In the genomic region with DNA sequence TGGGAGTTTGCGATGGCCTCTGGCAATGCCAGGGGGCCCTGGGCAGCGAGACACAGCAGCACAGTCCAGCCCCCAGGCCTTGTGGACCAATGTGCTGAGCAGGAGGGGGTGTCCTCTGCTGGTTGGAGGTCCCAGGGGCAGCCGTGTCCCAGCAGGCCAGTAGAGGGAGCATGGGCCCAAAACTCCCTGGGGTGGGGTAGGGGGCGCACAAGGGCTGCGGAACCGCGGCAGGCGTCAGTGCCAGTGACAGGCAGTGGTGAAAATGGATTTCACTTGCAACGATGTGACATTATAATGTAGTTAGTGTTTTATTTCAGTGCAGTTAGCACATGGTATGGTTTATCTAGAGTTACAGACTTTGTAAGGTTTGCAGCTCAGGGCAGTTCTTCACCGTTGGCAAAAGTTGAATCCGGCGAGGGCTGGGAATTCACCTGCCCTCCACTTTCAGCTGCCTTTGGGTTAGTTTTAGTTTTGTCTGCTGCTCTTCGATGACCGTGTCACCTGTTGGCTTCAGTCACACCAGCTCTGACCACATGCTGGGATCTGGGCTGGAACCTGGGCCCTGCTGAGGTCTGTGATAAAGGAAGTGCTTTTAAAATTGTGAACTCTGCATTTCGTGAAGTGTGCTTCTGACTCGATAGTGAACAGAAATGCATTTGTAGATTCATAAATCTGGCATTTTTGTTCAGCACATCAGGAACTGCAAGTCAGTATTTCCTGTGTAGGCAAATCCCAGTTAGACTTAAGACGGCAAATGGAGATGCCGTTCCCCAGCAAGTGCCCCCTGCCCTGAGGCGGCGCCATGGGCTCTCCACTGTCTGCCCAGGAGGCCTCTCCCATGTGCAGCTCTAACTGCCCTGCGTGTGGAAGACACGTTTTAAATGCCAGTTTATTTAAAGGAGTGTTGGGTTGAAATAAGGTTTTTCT, we compare ENCODE assay signal across 1 cellular context.
A peak's percentile ranks its signal among the peaks of the same experiment; 100 is the strongest.
TF ChIP-seq lines count a peak whose summit lies in the region.

No MANE protein-coding gene starts in this region.

TF ChIP-seq in HepG2, 621 proteins besides CTCF, POLR2A, EP300 and RAD21 (continued from another document and continues in another):
- TF ChIP-seq, protein P1, sequence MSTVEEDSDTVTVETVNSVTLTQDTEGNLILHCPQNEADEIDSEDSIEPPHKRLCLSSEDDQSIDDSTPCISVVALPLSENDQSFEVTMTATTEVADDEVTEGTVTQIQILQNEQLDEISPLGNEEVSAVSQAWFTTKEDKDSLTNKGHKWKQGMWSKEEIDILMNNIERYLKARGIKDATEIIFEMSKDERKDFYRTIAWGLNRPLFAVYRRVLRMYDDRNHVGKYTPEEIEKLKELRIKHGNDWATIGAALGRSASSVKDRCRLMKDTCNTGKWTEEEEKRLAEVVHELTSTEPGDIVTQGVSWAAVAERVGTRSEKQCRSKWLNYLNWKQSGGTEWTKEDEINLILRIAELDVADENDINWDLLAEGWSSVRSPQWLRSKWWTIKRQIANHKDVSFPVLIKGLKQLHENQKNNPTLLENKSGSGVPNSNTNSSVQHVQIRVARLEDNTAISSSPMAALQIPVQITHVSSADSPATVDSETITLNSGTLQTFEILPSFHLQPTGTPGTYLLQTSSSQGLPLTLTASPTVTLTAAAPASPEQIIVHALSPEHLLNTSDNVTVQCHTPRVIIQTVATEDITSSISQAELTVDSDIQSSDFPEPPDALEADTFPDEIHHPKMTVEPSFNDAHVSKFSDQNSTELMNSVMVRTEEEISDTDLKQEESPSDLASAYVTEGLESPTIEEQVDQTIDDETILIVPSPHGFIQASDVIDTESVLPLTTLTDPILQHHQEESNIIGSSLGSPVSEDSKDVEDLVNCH (CRISPR knock-in tag; IDR thresholded peaks at IDR 0.05) = no peak
- TF ChIP-seq HNRNPH1 (optimal IDR thresholded peaks at IDR 0.05; ENCODE audit: low read depth, low read length) (peak; percentile 87), ZBTB7A (CRISPR knock-in tag; IDR thresholded peaks at IDR 0.05) (no peak), ZIK1 (CRISPR knock-in tag; IDR thresholded peaks at IDR 0.05; ENCODE audit: borderline replicate concordance, low read depth) (peak; percentile 76; the same call in 1 of the 2 replicates), PCBP2 (optimal IDR thresholded peaks at IDR 0.05; ENCODE audit: low read depth, low read length, poor library complexity, severe bottlenecking) (no peak), KDM5B (CRISPR knock-in tag; IDR thresholded peaks at IDR 0.05; ENCODE audit: borderline replicate concordance) (peak; percentile 90; the same call in 1 of the 2 replicates), ZNF781 (CRISPR knock-in tag; IDR thresholded peaks at IDR 0.05; ENCODE audit: borderline replicate concordance, not compliant biosample characterization) (peak; percentile 24), ZFP36 (IDR thresholded peaks at IDR 0.05; ENCODE audit: borderline replicate concordance, low read depth, low read length, partially characterized antibody) (no peak), ATF7 (IDR thresholded peaks at IDR 0.05) (no peak), ATF7 (CRISPR knock-in tag; IDR thresholded peaks at IDR 0.05) (no peak), TBP (CRISPR knock-in tag; IDR thresholded peaks at IDR 0.05) (no peak), ZNF230 (CRISPR knock-in tag; IDR thresholded peaks at IDR 0.05) (no peak), ZNF761 (CRISPR knock-in tag; conservative IDR thresholded peaks at IDR 0.05) (no peak), SIN3B (IDR thresholded peaks at IDR 0.05; ENCODE audit: low read length) (peak; percentile 51; the same call in 1 of the 2 replicates), REXO4 (CRISPR knock-in tag; IDR thresholded peaks at IDR 0.05; ENCODE audit: borderline replicate concordance) (no peak), ZNF431 (CRISPR knock-in tag; IDR thresholded peaks at IDR 0.05; ENCODE audit: borderline replicate concordance, low read depth) (no peak), ZFP90 (CRISPR knock-in tag; IDR thresholded peaks at IDR 0.05; ENCODE audit: borderline replicate concordance) (peak; percentile 90), ZNF703 (CRISPR knock-in tag; IDR thresholded peaks at IDR 0.05; ENCODE audit: borderline replicate concordance) (no peak), ZZZ3 (CRISPR knock-in tag; IDR thresholded peaks at IDR 0.05; ENCODE audit: borderline replicate concordance) (no peak), CHD4 (IDR thresholded peaks at IDR 0.05; ENCODE audit: borderline replicate concordance, low read length) (no peak), ZNF563 (CRISPR knock-in tag; IDR thresholded peaks at IDR 0.05) (no peak), ZNF383 (CRISPR knock-in tag; IDR thresholded peaks at IDR 0.05; ENCODE audit: borderline replicate concordance) (no peak), ZNF263 (CRISPR knock-in tag; IDR thresholded peaks at IDR 0.05) (peak; percentile 66), NFE2L2 (IDR thresholded peaks at IDR 0.05; ENCODE audit: low read length) (no peak), ZNF143 (CRISPR knock-in tag; IDR thresholded peaks at IDR 0.05) (peak; percentile 40; the same call in 1 of the 2 replicates), SP5 (CRISPR knock-in tag; IDR thresholded peaks at IDR 0.05; ENCODE audit: borderline replicate concordance, low read depth) (peak; percentile 47; the same call in 1 of the 2 replicates), NFYC (CRISPR knock-in tag; IDR thresholded peaks at IDR 0.05) (no peak), LCORL (IDR thresholded peaks at IDR 0.05) (no peak), LCORL (CRISPR knock-in tag; IDR thresholded peaks at IDR 0.05) (peak; percentile 80; the same call in 1 of the 2 replicates), ZNF20 (CRISPR knock-in tag; IDR thresholded peaks at IDR 0.05) (no peak)
- TF ChIP-seq, protein P2, sequence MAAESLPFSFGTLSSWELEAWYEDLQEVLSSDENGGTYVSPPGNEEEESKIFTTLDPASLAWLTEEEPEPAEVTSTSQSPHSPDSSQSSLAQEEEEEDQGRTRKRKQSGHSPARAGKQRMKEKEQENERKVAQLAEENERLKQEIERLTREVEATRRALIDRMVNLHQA (CRISPR knock-in tag; IDR thresholded peaks at IDR 0.05) = no peak
- TF ChIP-seq, protein P3, sequence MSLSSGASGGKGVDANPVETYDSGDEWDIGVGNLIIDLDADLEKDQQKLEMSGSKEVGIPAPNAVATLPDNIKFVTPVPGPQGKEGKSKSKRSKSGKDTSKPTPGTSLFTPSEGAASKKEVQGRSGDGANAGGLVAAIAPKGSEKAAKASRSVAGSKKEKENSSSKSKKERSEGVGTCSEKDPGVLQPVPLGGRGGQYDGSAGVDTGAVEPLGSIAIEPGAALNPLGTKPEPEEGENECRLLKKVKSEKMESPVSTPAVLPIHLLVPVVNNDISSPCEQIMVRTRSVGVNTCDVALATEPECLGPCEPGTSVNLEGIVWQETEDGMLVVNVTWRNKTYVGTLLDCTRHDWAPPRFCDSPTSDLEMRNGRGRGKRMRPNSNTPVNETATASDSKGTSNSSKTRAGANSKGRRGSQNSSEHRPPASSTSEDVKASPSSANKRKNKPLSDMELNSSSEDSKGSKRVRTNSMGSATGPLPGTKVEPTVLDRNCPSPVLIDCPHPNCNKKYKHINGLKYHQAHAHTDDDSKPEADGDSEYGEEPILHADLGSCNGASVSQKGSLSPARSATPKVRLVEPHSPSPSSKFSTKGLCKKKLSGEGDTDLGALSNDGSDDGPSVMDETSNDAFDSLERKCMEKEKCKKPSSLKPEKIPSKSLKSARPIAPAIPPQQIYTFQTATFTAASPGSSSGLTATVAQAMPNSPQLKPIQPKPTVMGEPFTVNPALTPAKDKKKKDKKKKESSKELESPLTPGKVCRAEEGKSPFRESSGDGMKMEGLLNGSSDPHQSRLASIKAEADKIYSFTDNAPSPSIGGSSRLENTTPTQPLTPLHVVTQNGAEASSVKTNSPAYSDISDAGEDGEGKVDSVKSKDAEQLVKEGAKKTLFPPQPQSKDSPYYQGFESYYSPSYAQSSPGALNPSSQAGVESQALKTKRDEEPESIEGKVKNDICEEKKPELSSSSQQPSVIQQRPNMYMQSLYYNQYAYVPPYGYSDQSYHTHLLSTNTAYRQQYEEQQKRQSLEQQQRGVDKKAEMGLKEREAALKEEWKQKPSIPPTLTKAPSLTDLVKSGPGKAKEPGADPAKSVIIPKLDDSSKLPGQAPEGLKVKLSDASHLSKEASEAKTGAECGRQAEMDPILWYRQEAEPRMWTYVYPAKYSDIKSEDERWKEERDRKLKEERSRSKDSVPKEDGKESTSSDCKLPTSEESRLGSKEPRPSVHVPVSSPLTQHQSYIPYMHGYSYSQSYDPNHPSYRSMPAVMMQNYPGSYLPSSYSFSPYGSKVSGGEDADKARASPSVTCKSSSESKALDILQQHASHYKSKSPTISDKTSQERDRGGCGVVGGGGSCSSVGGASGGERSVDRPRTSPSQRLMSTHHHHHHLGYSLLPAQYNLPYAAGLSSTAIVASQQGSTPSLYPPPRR (CRISPR knock-in tag; IDR thresholded peaks at IDR 0.05; ENCODE audit: borderline replicate concordance) = peak; percentile 31; the same call in 1 of the 2 replicates
- TF ChIP-seq, protein P4, sequence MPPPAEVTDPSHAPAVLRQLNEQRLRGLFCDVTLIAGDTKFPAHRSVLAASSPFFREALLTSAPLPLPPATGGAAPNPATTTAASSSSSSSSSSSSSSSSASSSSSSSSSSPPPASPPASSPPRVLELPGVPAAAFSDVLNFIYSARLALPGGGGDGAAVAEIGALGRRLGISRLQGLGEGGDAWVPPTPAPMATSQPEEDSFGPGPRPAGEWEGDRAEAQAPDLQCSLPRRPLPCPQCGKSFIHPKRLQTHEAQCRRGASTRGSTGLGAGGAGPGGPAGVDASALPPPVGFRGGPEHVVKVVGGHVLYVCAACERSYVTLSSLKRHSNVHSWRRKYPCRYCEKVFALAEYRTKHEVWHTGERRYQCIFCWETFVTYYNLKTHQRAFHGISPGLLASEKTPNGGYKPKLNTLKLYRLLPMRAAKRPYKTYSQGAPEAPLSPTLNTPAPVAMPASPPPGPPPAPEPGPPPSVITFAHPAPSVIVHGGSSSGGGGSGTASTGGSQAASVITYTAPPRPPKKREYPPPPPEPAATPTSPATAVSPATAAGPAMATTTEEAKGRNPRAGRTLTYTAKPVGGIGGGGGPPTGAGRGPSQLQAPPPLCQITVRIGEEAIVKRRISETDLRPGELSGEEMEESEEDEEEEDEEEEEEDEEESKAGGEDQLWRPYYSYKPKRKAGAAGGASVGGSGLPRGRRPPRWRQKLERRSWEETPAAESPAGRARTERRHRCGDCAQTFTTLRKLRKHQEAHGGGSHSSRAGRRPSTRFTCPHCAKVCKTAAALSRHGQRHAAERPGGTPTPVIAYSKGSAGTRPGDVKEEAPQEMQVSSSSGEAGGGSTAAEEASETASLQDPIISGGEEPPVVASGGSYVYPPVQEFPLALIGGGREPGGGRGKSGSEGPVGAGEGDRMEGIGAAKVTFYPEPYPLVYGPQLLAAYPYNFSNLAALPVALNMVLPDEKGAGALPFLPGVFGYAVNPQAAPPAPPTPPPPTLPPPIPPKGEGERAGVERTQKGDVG (CRISPR knock-in tag; IDR thresholded peaks at IDR 0.05; ENCODE audit: borderline replicate concordance) = no peak
- TF ChIP-seq, protein P5, sequence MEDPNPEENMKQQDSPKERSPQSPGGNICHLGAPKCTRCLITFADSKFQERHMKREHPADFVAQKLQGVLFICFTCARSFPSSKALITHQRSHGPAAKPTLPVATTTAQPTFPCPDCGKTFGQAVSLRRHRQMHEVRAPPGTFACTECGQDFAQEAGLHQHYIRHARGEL (CRISPR knock-in tag; IDR thresholded peaks at IDR 0.05) = peak; percentile 31; the same call in 1 of the 2 replicates
- TF ChIP-seq, protein P6, sequence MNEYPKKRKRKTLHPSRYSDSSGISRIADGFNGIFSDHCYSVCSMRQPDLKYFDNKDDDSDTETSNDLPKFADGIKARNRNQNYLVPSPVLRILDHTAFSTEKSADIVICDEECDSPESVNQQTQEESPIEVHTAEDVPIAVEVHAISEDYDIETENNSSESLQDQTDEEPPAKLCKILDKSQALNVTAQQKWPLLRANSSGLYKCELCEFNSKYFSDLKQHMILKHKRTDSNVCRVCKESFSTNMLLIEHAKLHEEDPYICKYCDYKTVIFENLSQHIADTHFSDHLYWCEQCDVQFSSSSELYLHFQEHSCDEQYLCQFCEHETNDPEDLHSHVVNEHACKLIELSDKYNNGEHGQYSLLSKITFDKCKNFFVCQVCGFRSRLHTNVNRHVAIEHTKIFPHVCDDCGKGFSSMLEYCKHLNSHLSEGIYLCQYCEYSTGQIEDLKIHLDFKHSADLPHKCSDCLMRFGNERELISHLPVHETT (CRISPR knock-in tag; conservative IDR thresholded peaks at IDR 0.05) = no peak
- TF ChIP-seq, protein P7, sequence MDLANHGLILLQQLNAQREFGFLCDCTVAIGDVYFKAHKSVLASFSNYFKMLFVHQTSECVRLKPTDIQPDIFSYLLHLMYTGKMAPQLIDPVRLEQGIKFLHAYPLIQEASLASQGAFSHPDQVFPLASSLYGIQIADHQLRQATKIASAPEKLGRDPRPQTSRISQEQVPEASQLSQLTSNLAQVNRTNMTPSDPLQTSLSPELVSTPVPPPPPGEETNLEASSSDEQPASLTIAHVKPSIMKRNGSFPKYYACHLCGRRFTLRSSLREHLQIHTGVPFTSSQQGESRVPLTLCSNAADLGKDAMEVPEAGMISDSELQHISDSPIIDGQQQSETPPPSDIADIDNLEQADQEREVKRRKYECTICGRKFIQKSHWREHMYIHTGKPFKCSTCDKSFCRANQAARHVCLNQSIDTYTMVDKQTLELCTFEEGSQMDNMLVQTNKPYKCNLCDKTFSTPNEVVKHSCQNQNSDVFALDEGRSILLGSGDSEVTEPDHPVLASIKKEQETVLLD (CRISPR knock-in tag; IDR thresholded peaks at IDR 0.05; ENCODE audit: low read depth) = no peak
- TF ChIP-seq, protein P8, sequence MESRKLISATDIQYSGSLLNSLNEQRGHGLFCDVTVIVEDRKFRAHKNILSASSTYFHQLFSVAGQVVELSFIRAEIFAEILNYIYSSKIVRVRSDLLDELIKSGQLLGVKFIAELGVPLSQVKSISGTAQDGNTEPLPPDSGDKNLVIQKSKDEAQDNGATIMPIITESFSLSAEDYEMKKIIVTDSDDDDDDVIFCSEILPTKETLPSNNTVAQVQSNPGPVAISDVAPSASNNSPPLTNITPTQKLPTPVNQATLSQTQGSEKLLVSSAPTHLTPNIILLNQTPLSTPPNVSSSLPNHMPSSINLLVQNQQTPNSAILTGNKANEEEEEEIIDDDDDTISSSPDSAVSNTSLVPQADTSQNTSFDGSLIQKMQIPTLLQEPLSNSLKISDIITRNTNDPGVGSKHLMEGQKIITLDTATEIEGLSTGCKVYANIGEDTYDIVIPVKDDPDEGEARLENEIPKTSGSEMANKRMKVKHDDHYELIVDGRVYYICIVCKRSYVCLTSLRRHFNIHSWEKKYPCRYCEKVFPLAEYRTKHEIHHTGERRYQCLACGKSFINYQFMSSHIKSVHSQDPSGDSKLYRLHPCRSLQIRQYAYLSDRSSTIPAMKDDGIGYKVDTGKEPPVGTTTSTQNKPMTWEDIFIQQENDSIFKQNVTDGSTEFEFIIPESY (CRISPR knock-in tag; IDR thresholded peaks at IDR 0.05) = peak; percentile 98
- TF ChIP-seq, protein P9, sequence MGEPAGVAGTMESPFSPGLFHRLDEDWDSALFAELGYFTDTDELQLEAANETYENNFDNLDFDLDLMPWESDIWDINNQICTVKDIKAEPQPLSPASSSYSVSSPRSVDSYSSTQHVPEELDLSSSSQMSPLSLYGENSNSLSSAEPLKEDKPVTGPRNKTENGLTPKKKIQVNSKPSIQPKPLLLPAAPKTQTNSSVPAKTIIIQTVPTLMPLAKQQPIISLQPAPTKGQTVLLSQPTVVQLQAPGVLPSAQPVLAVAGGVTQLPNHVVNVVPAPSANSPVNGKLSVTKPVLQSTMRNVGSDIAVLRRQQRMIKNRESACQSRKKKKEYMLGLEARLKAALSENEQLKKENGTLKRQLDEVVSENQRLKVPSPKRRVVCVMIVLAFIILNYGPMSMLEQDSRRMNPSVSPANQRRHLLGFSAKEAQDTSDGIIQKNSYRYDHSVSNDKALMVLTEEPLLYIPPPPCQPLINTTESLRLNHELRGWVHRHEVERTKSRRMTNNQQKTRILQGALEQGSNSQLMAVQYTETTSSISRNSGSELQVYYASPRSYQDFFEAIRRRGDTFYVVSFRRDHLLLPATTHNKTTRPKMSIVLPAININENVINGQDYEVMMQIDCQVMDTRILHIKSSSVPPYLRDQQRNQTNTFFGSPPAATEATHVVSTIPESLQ (CRISPR knock-in tag; conservative IDR thresholded peaks at IDR 0.05) = no peak
